13 cellular contexts compared by ENCODE assay signal in the genomic region with DNA sequence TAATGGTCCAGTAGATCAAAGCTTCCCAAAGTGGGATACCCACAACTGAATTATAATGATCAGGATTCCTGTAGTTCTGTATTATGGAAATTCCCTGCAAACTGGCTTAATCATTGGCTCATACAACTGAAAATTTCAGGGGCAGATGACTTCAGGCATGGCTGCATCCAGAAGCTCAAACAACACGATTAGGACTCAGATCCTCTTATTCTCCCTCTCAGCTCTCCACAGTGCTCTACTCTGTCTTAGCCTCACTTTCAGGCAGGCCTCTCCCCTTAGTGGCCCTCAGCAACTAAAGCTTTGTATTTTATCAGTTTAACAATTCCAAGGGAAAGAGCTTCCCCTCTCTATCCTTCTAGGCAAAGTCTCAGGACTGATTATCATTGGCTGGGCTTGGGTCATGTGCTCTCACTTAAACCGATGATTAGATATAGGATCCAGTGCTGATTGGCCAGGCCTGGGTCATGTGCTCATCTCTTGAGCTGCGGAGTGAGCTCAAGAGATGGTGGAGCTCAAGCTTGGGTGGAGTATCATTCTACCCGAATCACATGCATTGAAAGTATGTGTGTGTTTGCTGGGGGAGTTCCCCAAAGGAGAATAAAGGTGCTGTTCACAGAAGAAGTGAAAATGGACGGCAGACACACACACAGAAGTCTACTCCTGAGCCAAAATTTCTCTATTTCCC. TPM values are rescaled to one million over a fixed set of nuclear protein-coding genes. Genes with fewer than 3 reads are reported as not detected.
DNase-seq lines count a peak whose midpoint lies in the region; ATAC-seq lines count a peak whose summit lies in the region.
"Had no signal": no experiment of that assay in that cellular context is flagged by ENCODE, and none has a peak within 500 bp of the region (broad histone marks: within the 10 kb centered on the region; RNA-seq: fewer than 3 reads in every experiment).

No MANE protein-coding gene starts in this region.

- DNase-seq in CD8-positive, alpha-beta memory T cell: peak in 1 of 5 donors; percentile 30
- DNase-seq in activated CD8-positive, alpha-beta memory T cell treated with anti-CD3 and anti-CD28 coated beads, Interleukin-2, amount 50 U/mL, for 4 hours: no peak
- DNase-seq in Ammon's horn (ENCODE audit: low spot score) (no peak), HuH-7 (ENCODE audit: low spot score) (no peak)
- DNase-seq: hippocampal formation, NCI-H2029 treated with DMSO at 0.1 percent for 48 hours had no signal

- H3K4me1 ChIP-seq in CD8-positive, alpha-beta memory T cell (ENCODE audit: insufficient read depth, low read length): peaks cover 99% of the 10 kb centered on the region
- H3K4me1 ChIP-seq: psoas muscle had no signal

- CTCF ChIA-PET in CD8-positive, alpha-beta memory T cell (lab: Charles Lee): interaction anchor here (0.6 to 2.5 kb wide), 13 partner anchors 9 to 63 kb away, joined by 3 to 12 read pairs (median 3); no protein-coding TSS in a partner anchor

- peaks cover 0 to 4% of the 10 kb centered on the region in 2 donors for H3K27me3 Mint-ChIP-seq in CD8-positive, alpha-beta memory T cell
- peaks cover 50% of the 10 kb centered on the region for H3K27me3 Mint-ChIP-seq in dendritic cell treated with granulocyte-macrophage colony-stimulating factor and Interleukin-4, amounts not matched to agents 40 ng/mL and 50 ng/mL, for 4 days

- H3K36me3 ChIP-seq in CD8-positive, alpha-beta memory T cell (ENCODE audit: insufficient read depth, low read length): no peaks in the 10 kb centered on the region
- H3K36me3 ChIP-seq: cardiac muscle cell had no signal

- peak overlapping the region in 3 of 7 donors; percentile 8 to 58 (median 57) for H3K4me3 Mint-ChIP-seq in CD8-positive, alpha-beta memory T cell
- H3K4me3 Mint-ChIP-seq in dendritic cell treated with granulocyte-macrophage colony-stimulating factor and Interleukin-4, amounts not matched to agents 40 ng/mL and 50 ng/mL, for 4 days: no peak overlapping the region

- H3K27ac ChIP-seq in CD8-positive, alpha-beta memory T cell (ENCODE audit: low read depth, low read length): no peak overlapping the region
- H3K27ac ChIP-seq: cardiac muscle cell, psoas muscle had no signal

- H3K27me3 ChIP-seq in CD8-positive, alpha-beta memory T cell (ENCODE audit: insufficient read depth, low read length, poor library complexity, severe bottlenecking): no peaks in the 10 kb centered on the region
- H3K27me3 ChIP-seq: cardiac muscle cell had no signal

- H3K27ac Mint-ChIP-seq in CD8-positive, alpha-beta memory T cell: peak overlapping the region in 7 of 8 donors; percentile 32 to 93 (median 68)
- peak overlapping the region; percentile 75 for H3K27ac Mint-ChIP-seq in dendritic cell treated with granulocyte-macrophage colony-stimulating factor and Interleukin-4, amounts not matched to agents 40 ng/mL and 50 ng/mL, for 4 days

- no peaks in the 10 kb centered on the region for H3K9me3 ChIP-seq in CD8-positive, alpha-beta memory T cell (ENCODE audit: low read length)
- H3K9me3 ChIP-seq: psoas muscle had no signal

- intact Hi-C loops in dendritic cell treated with granulocyte-macrophage colony-stimulating factor and Interleukin-4, amounts not matched to agents 40 ng/mL and 50 ng/mL, for 4 days (cut with micrococcal nuclease): no loop called here

- no peak overlapping the region for H3K4me3 ChIP-seq in CD8-positive, alpha-beta memory T cell (ENCODE audit: low read length)
- H3K4me3 ChIP-seq: cardiac muscle cell, lung, psoas muscle had no signal

- ATAC-seq in GM18520 (IDR thresholded peaks at IDR 0.05; ENCODE audit: unreplicated experiment) (peak; percentile 74), HG03565 (IDR thresholded peaks at IDR 0.05; ENCODE audit: unreplicated experiment) (peak; percentile 54), HG03108 (IDR thresholded peaks at IDR 0.05; ENCODE audit: unreplicated experiment) (no peak)
- ATAC-seq: psoas muscle had no signal

- peaks cover 88 to 96% (median 94%) of the 10 kb centered on the region in 3 donors for H3K4me1 Mint-ChIP-seq in CD8-positive, alpha-beta memory T cell
- peaks cover 76% of the 10 kb centered on the region for H3K4me1 Mint-ChIP-seq in dendritic cell treated with granulocyte-macrophage colony-stimulating factor and Interleukin-4, amounts not matched to agents 40 ng/mL and 50 ng/mL, for 4 days (ENCODE audit: low read depth)

- no peaks in the 10 kb centered on the region for H3K9me3 Mint-ChIP-seq in CD8-positive, alpha-beta memory T cell
- H3K9me3 Mint-ChIP-seq in dendritic cell treated with granulocyte-macrophage colony-stimulating factor and Interleukin-4, amounts not matched to agents 40 ng/mL and 50 ng/mL, for 4 days: no peaks in the 10 kb centered on the region

- H3K36me3 Mint-ChIP-seq in CD8-positive, alpha-beta memory T cell: peaks cover 0 to 2% (median 0%) of the 10 kb centered on the region in 3 donors
- no peaks in the 10 kb centered on the region for H3K36me3 Mint-ChIP-seq in dendritic cell treated with granulocyte-macrophage colony-stimulating factor and Interleukin-4, amounts not matched to agents 40 ng/mL and 50 ng/mL, for 4 days (ENCODE audit: low read depth)

- POLR2A ChIA-PET in CD8-positive, alpha-beta memory T cell (lab: Charles Lee): interaction anchor here (0.6 to 0.7 kb wide), 2 partner anchors 17 to 34 kb away, joined by 3 read pairs; no protein-coding TSS in a partner anchor

RNA-seq across cellular contexts. Expression of a gene that starts 57.9 kb away (rescaled TPM):
- total RNA-seq in CD8-positive, alpha-beta memory T cell: 100 to 1,000 TPM; 218 to 241 TPM
- polyA plus RNA-seq in CD8-positive, alpha-beta memory T cell: 107 TPM
- total RNA-seq: cardiac muscle cell had no signal
- polyA plus RNA-seq: cardiac muscle cell had no signal
